Comparison of ENCODE assay signal across 10 cellular contexts in genomic region chr20:51534764-51535386, GRCh38. TPM values are rescaled to one million over a fixed set of nuclear protein-coding genes. Genes with fewer than 3 reads are reported as not detected.
DNase-seq lines count a peak whose midpoint lies in the region; ATAC-seq and TF ChIP-seq lines count a peak whose summit lies in the region.
"Had no signal": no experiment of that assay in that cellular context is flagged by ENCODE, and none has a peak within 500 bp of the region (broad histone marks: within the 10 kb centered on the region; RNA-seq: fewer than 3 reads in every experiment).

No MANE protein-coding gene starts in this region.

- no peak overlapping the region for H2AFZ ChIP-seq in smooth muscle cell (ENCODE audit: low read depth)

- H3K4me1 ChIP-seq in smooth muscle cell (ENCODE audit: low read depth) = peaks cover 4% of the 10 kb centered on the region
- H3K4me1 ChIP-seq in lower lobe of right lung = peaks cover 7% of the 10 kb centered on the region
- H3K4me1 ChIP-seq: thyroid gland had no signal

- intact Hi-C loops in lower lobe of right lung (cut with DNase I) = no loop called here

- no peaks in the 10 kb centered on the region for H3K27me3 Mint-ChIP-seq in activated T-cell treated with anti-CD3 and anti-CD28 coated beads, Interleukin-2, amount 50 U/mL, for 4 hours (ENCODE audit: low read depth)
- H3K27me3 Mint-ChIP-seq in brain = peaks cover 20% of the 10 kb centered on the region

- peak overlapping the region; percentile 50 for H3K4me3 Mint-ChIP-seq in activated T-cell treated with anti-CD3 and anti-CD28 coated beads, Interleukin-2, amount 50 U/mL, for 4 hours
- H3K4me3 Mint-ChIP-seq in brain = peak overlapping the region in 1 of 5 experiments; percentile 29

- H3K4me1 Mint-ChIP-seq in activated T-cell treated with anti-CD3 and anti-CD28 coated beads, Interleukin-2, amount 50 U/mL, for 4 hours (ENCODE audit: low read depth) = peaks cover 94% of the 10 kb centered on the region
- peaks cover 34% of the 10 kb centered on the region for H3K4me1 Mint-ChIP-seq in brain

- WGBS in smooth muscle cell (ENCODE audit: low lambda C conversion rate) = 42% methylated on average over 9 of the region's 9 CpGs

- H3K27ac ChIP-seq in smooth muscle cell (ENCODE audit: low read depth) (peak overlapping the region; percentile 95), lower lobe of right lung (no peak overlapping the region)
- H3K27ac ChIP-seq: neutrophil, thyroid gland had no signal

- no peak for ATAC-seq in activated T-cell treated with anti-CD3 and anti-CD28 coated beads, Interleukin-2, amount 50 U/mL, for 4 hours
- ATAC-seq in lower lobe of right lung = no peak

- H3K79me2 ChIP-seq in smooth muscle cell (ENCODE audit: low read depth) = peaks cover 56% of the 10 kb centered on the region

- H3K36me3 Mint-ChIP-seq in activated T-cell treated with anti-CD3 and anti-CD28 coated beads, Interleukin-2, amount 50 U/mL, for 4 hours (ENCODE audit: insufficient read depth) = peaks cover 43% of the 10 kb centered on the region
- peaks cover 5% of the 10 kb centered on the region for H3K36me3 Mint-ChIP-seq in brain

- TF ChIP-seq CTCF in brain (conservative IDR thresholded peaks at IDR 0.05) = no peak
- no peak for TF ChIP-seq CTCF in smooth muscle cell (IDR thresholded peaks at IDR 0.05; ENCODE audit: borderline replicate concordance, insufficient read depth, poor library complexity, severe bottlenecking)
- no peak for TF ChIP-seq CTCF in lower lobe of right lung (IDR thresholded peaks at IDR 0.05)

- H4K20me1 ChIP-seq in smooth muscle cell (ENCODE audit: low read depth) = no peaks in the 10 kb centered on the region

- H3K27ac Mint-ChIP-seq in brain = peak overlapping the region in 3 of 5 experiments; percentile 78 to 82 (median 79)

- peaks cover 22% of the 10 kb centered on the region for H3F3A ChIP-seq in smooth muscle cell (ENCODE audit: low read depth)

- DNase-seq in activated T-cell treated with anti-CD3 and anti-CD28 coated beads, Interleukin-2, amount 50 U/mL, for 4 hours = no peak
- DNase-seq in activated T-cell treated with anti-CD3 and anti-CD28 coated beads, Interleukin-2, amount 50 U/mL, for 1 hour = no peak
- peak; percentile 22 for DNase-seq in OCI-M1 (lab: John Stamatoyannopoulos, UW)
- DNase-seq in smooth muscle cell (lab: John Stamatoyannopoulos, UW; ENCODE audit: unreplicated experiment) = no peak
- no peak for DNase-seq in T-helper 9 cell
- DNase-seq in NK-92 treated with Interleukin-12 subunit alpha and Interleukin-12 subunit beta, amount 100 ng/mL, for 24 hours (lab: John Stamatoyannopoulos, UW) = no peak
- DNase-seq in lower lobe of right lung = no peak
- DNase-seq: thyroid gland had no signal

- no peak overlapping the region for H3K4me3 ChIP-seq in smooth muscle cell
- no peak overlapping the region for H3K4me3 ChIP-seq in lower lobe of right lung
- H3K4me3 ChIP-seq: thyroid gland had no signal

- H3K9me3 ChIP-seq in smooth muscle cell (replicated peaks; ENCODE audit: low read depth) (no peaks in the 10 kb centered on the region), lower lobe of right lung (no peaks in the 10 kb centered on the region)
- H3K9me3 ChIP-seq: neutrophil, thyroid gland had no signal

- H3K27me3 ChIP-seq in smooth muscle cell (ENCODE audit: low read depth) = no peaks in the 10 kb centered on the region
- H3K27me3 ChIP-seq in lower lobe of right lung (ENCODE audit: low read depth) = no peaks in the 10 kb centered on the region
- H3K27me3 ChIP-seq: thyroid gland had no signal

- H3K36me3 ChIP-seq in smooth muscle cell (ENCODE audit: low read depth) = no peaks in the 10 kb centered on the region
- no peaks in the 10 kb centered on the region for H3K36me3 ChIP-seq in lower lobe of right lung
- H3K36me3 ChIP-seq: neutrophil, thyroid gland had no signal

- no peaks in the 10 kb centered on the region for H3K9me3 Mint-ChIP-seq in activated T-cell treated with anti-CD3 and anti-CD28 coated beads, Interleukin-2, amount 50 U/mL, for 4 hours
- peaks cover 4 to 20% (median 12%) of the 10 kb centered on the region in 5 experiments for H3K9me3 Mint-ChIP-seq in brain

- H3K4me2 ChIP-seq in smooth muscle cell = no peak overlapping the region

- no peak overlapping the region for H3K9ac ChIP-seq in smooth muscle cell (ENCODE audit: low read depth)

RNA-seq across cellular contexts. Expression of gene NFATC2, which starts 7.6 kb away (rescaled TPM):
- 10 to 100 TPM; 48.3 to 51.4 (median 48.9) TPM for total RNA-seq in activated T-cell treated with anti-CD3 and anti-CD28 coated beads, Interleukin-2, amount 50 U/mL, for 4 hours
- 3.0 TPM for polyA plus RNA-seq in brain (ENCODE audit: insufficient read depth, low read depth, low replicate concordance)
- 4.1 and 8.4 TPM in 2 replicates for total RNA-seq in smooth muscle cell
- polyA plus RNA-seq in smooth muscle cell = 5.5 and 5.8 TPM in 2 replicates
- 6.6 TPM for total RNA-seq in lower lobe of right lung
